Comparison of ENCODE assay signal across 15 cellular contexts in the genomic region with DNA sequence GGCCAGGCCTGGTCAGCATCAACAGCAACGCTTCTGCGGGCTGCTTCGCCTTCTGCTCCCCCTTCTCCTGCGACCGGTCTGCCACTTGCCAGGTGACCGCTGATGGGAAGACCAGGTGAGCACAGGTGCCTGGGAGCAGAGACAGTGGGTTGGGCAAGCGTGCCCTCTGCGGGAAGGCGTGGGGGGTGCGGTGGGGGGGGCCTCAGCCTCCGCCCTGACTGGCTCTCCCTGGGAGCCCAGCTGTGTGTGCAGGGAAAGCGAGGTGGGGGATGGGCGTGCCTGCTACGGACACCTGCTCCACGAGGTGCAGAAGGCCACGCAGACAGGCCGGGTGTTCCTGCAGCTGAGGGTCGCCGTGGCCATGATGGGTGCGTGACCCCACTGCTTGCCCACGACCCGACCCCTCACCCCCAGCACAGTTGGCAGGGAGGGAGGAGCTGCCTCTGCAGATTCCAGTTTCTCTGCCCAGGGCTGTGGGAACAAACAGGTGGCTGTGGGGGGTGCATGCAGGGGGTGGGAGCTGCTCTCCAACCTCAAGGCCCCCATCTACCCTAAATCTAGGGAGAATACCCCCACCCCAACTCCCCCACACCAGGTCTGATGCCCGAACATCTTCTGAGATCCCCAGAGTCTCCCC. TPM values are rescaled to one million over a fixed set of nuclear protein-coding genes. Genes with fewer than 3 reads are reported as not detected.
"Had no signal": no experiment of that assay in that cellular context is flagged by ENCODE, and none has a peak within 500 bp of the region (broad histone marks: within the 10 kb centered on the region; RNA-seq: fewer than 3 reads in every experiment).

No MANE protein-coding gene starts in this region.

- H3K36me3 ChIP-seq: ascending aorta, sigmoid colon had no signal

- H3K4me3 ChIP-seq: ascending aorta, esophagus muscularis mucosa, sigmoid colon, testis had no signal

- H3K27me3 ChIP-seq: ascending aorta, esophagus muscularis mucosa, sigmoid colon, testis had no signal

- DNase-seq: activated CD4-positive, alpha-beta T cell treated with anti-CD3 and anti-CD28 coated beads, Interleukin-2, amount 10 ng/mL, durations not matched to agents 24 days and 14 days; activated CD8-positive, alpha-beta memory T cell treated with anti-CD3 and anti-CD28 coated beads for 24 hours; activated naive CD4-positive, alpha-beta T cell treated with Interleukin-2 at 50 U/mL for 16 hours; activated naive CD8-positive, alpha-beta T cell treated with anti-CD3 and anti-CD28 coated beads, Interleukin-2, amount 50 U/mL, for 24 hours; hypothalamus; nephron progenitor cell; sigmoid colon; stimulated activated CD4-positive, alpha-beta T cell treated with anti-CD3 and anti-CD28 coated beads, Interleukin-12 subunit alpha, Interleukin-12 subunit beta, amount 100 ng/mL, for 4 hours; stimulated activated CD8-positive, alpha-beta memory T cell treated with anti-CD3 and anti-CD28 coated beads, Interleukin-4, amount 100 ng/mL, for 48 hours; stimulated activated naive CD8-positive, alpha-beta T cell treated with anti-CD3 and anti-CD28 coated beads, Interleukin-15, amount 100 ng/mL, for 72 hours; testis had no signal

- H3K4me1 ChIP-seq: ascending aorta, sigmoid colon had no signal

- H3K9me3 ChIP-seq: ascending aorta, esophagus muscularis mucosa, sigmoid colon, testis had no signal

- H3K27ac ChIP-seq: ascending aorta, esophagus muscularis mucosa, sigmoid colon, testis had no signal

- ATAC-seq: activated naive CD8-positive, alpha-beta T cell treated with anti-CD3 and anti-CD28 coated beads, Interleukin-2, amount 50 U/mL, for 24 hours; stimulated activated naive CD8-positive, alpha-beta T cell treated with anti-CD3 and anti-CD28 coated beads, Interleukin-15, amount 100 ng/mL, for 72 hours had no signal

RNA-seq across cellular contexts. Expression of gene UQCC5, which starts 32.5 kb away (rescaled TPM):
- total RNA-seq: ascending aorta had no signal

RNA-seq across cellular contexts. Expression of gene TNNC1, which starts 50.1 kb away (rescaled TPM):
- total RNA-seq: mesenteric fat pad, pulmonary artery endothelial cell had no signal
